Comparison of ENCODE assay signal across 13 cellular contexts in genomic region chr1:31718519-31718918, GRCh38. TPM values are rescaled to one million over a fixed set of nuclear protein-coding genes. Genes with fewer than 3 reads are reported as not detected.
A peak's percentile ranks its signal among the peaks of the same experiment; 100 is the strongest.
DNase-seq lines count a peak whose midpoint lies in the region; ATAC-seq and TF ChIP-seq lines count a peak whose summit lies in the region.
"Had no signal": no experiment of that assay in that cellular context is flagged by ENCODE, and none has a peak within 500 bp of the region (broad histone marks: within the 10 kb centered on the region; RNA-seq: fewer than 3 reads in every experiment).

No MANE protein-coding gene starts in this region.

- DNase-seq in RWPE1 (ENCODE audit: low spot score) (no peak), GM10266 (ENCODE audit: extremely low spot score) (no peak), iPS-NIHi7 (ENCODE audit: extremely low spot score) (no peak), OCI-M1 (lab: John Stamatoyannopoulos, UW) (no peak)
- DNase-seq: ACHN; Caco-2; CD4-positive, alpha-beta T cell; H9; IMR-90 had no signal

- peak overlapping the region; percentile 56 for H3K27ac ChIP-seq in RWPE1
- H3K27ac ChIP-seq: C4-2B had no signal

- ATAC-seq in esophagus mucosa (peak; percentile 19), GM21390 (IDR thresholded peaks at IDR 0.05; ENCODE audit: unreplicated experiment) (no peak)

- H3K4me1 Mint-ChIP-seq in brain, result peaks cover 52% of the 10 kb centered on the region

- peak overlapping the region in 3 of 5 experiments; percentile 9 to 89 (median 81) for H3K27ac Mint-ChIP-seq in brain
- H3K27ac Mint-ChIP-seq: CD4-positive, alpha-beta T cell; H9 had no signal

- TF ChIP-seq CTCF in RWPE1 (conservative IDR thresholded peaks at IDR 0.05; ENCODE audit: low read depth), result no peak
- TF ChIP-seq CTCF in brain (conservative IDR thresholded peaks at IDR 0.05), result no peak
- TF ChIP-seq CTCF in GM10266 (IDR thresholded peaks at IDR 0.05; ENCODE audit: control insufficient read depth, insufficient read depth, low read depth, missing control alignments), result no peak

- H3K4me3 Mint-ChIP-seq in brain, result no peak overlapping the region
- H3K4me3 Mint-ChIP-seq: CD4-positive, alpha-beta T cell; H9 had no signal

- POLR2A ChIA-PET in RWPE1 (lab: Yijun Ruan, JAX; ENCODE audit: low non-redundant PET), result no interaction called here

- CTCF ChIA-PET in RWPE1 (lab: Yijun Ruan, JAX), result interaction anchor here (1.3 kb wide), 1 partner anchor 246 kb away, joined by 3 read pairs; no protein-coding TSS in a partner anchor

- no peaks in the 10 kb centered on the region for H3K9me3 Mint-ChIP-seq in brain
- H3K9me3 Mint-ChIP-seq: CD4-positive, alpha-beta T cell; H9 had no signal

- peaks cover 12% of the 10 kb centered on the region for H3K27me3 Mint-ChIP-seq in brain

- H3K36me3 Mint-ChIP-seq in brain, result no peaks in the 10 kb centered on the region

RNA-seq across cellular contexts. Expression of gene COL16A1, which starts 14.7 kb away (rescaled TPM):
- polyA plus RNA-seq in brain (ENCODE audit: insufficient read depth, low read depth, low replicate concordance), result 4.9 TPM
- 11.8 TPM for total RNA-seq in esophagus mucosa
- total RNA-seq: CD4-positive, alpha-beta T cell had no signal

RNA-seq across cellular contexts. Expression of gene ADGRB2, which starts 45.6 kb away (rescaled TPM):
- 67.9 TPM for polyA plus RNA-seq in brain (ENCODE audit: insufficient read depth, low read depth, low replicate concordance)
- total RNA-seq in esophagus mucosa, result 0.24 TPM
